31 cellular contexts compared by ENCODE assay signal in genomic region chr22:42446151-42446550, GRCh38. TPM values are rescaled to one million over a fixed set of nuclear protein-coding genes. Genes with fewer than 3 reads are reported as not detected.
"Had no signal": no experiment of that assay in that cellular context is flagged by ENCODE, and none has a peak within 500 bp of the region (broad histone marks: within the 10 kb centered on the region; RNA-seq: fewer than 3 reads in every experiment).

No MANE protein-coding gene starts in this region.

- H3K27me3 ChIP-seq: brain microvascular endothelial cell had no signal

- H3K36me3 ChIP-seq: brain microvascular endothelial cell, esophagus squamous epithelium, gastroesophageal sphincter, heart right ventricle had no signal

- DNase-seq: activated CD4-positive, alpha-beta T cell treated with anti-CD3 and anti-CD28 coated beads for 36 hours; activated CD4-positive, alpha-beta T cell treated with anti-CD3 and anti-CD28 coated beads, Interleukin-2, amount 10 ng/mL, durations not matched to agents 24 days and 14 days; activated CD4-positive, alpha-beta T cell treated with anti-CD3 and anti-CD28 coated beads, Interleukin-2, amount 50 U/mL, for 4 hours; activated CD4-positive, CD25-positive, alpha-beta regulatory T cell; activated CD4-positive, CD25-positive, alpha-beta regulatory T cell treated with anti-CD3 and anti-CD28 coated beads, Interleukin-2, amount 50 U/mL, for 72 hours; activated CD8-positive, alpha-beta memory T cell treated with anti-CD3 and anti-CD28 coated beads for 24 hours; activated CD8-positive, alpha-beta T cell treated with anti-CD3 and anti-CD28 coated beads for 36 hours; activated effector memory CD4-positive, alpha-beta T cell treated with Interleukin-2 at 50 U/mL for 16 hours; activated gamma-delta T cell treated with Interleukin-2 at 50 U/mL for 16 hours; activated naive CD4-positive, alpha-beta T cell treated with anti-CD3 and anti-CD28 coated beads, Interleukin-2, amount 50 U/mL, for 16 hours; activated naive CD4-positive, alpha-beta T cell treated with Interleukin-2 at 50 U/mL for 16 hours; activated T-cell treated with anti-CD3 and anti-CD28 coated beads, Interleukin-2, amount 50 U/mL, for 4 hours; amniotic stem cell; anterior cingulate cortex; brain microvascular endothelial cell; effector CD8-positive, alpha-beta T cell; esophagus squamous epithelium; foreskin melanocyte; heart right ventricle; T-helper 2 cell had no signal

- H3K27ac ChIP-seq: brain microvascular endothelial cell, epithelial cell of prostate, esophagus squamous epithelium, gastroesophageal sphincter, heart right ventricle had no signal

- ATAC-seq: activated CD4-positive, alpha-beta T cell treated with anti-CD3 and anti-CD28 coated beads for 36 hours; activated CD8-positive, alpha-beta T cell treated with anti-CD3 and anti-CD28 coated beads for 36 hours; activated T-cell treated with anti-CD3 and anti-CD28 coated beads, Interleukin-2, amount 50 U/mL, for 4 hours; activated T-helper 17 cell treated with anti-CD3 and anti-CD28 coated beads, Interleukin-2, amount 50 U/mL, for 72 hours; gastroesophageal sphincter; heart right ventricle had no signal

- H3K4me3 ChIP-seq: esophagus squamous epithelium, gastroesophageal sphincter, heart right ventricle had no signal

- H3K9me3 ChIP-seq: esophagus squamous epithelium, gastroesophageal sphincter had no signal

- FAIRE-seq: astrocyte, bronchial epithelial cell, colon, endometrium, endothelial cell of umbilical vein had no signal

RNA-seq across cellular contexts. Expression of gene NFAM1, which starts 13.9 kb away (rescaled TPM):
- total RNA-seq: bronchial epithelial cell, endothelial cell of umbilical vein, fibroblast of villous mesenchyme, glomerular endothelial cell had no signal
- polyA plus RNA-seq: endothelial cell of umbilical vein, fibroblast of lung had no signal
